8 cellular contexts compared by ENCODE assay signal in genomic region chr9:129610193-129610472, GRCh38. TPM values are rescaled to one million over a fixed set of nuclear protein-coding genes. Genes with fewer than 3 reads are reported as not detected.
DNase-seq lines count a peak whose midpoint lies in the region; ATAC-seq and TF ChIP-seq lines count a peak whose summit lies in the region.

No MANE protein-coding gene starts in this region.

- H3K27ac ChIP-seq in ascending aorta: peak overlapping the region; percentile 91 to 92
- peak overlapping the region; percentile 86 for H3K27ac ChIP-seq in temporal lobe (ENCODE audit: low read depth, low read length)

- ATAC-seq in HG02571 (IDR thresholded peaks at IDR 0.05; ENCODE audit: unreplicated experiment): no peak

- no peak overlapping the region for H3K27ac Mint-ChIP-seq in T-helper 2 cell treated with Interferon-gamma antibody and Interleukin-4, amounts not matched to agents 5 μg/mL and 100 μg/mL, for 36 hours

- no peak for DNase-seq in T-helper 2 cell treated with Interferon-gamma antibody and Interleukin-4, amounts not matched to agents 5 μg/mL and 100 μg/mL, for 36 hours (ENCODE audit: low spot score)
- no peak for DNase-seq in T-helper 2 cell
- no peak for DNase-seq in ascending aorta (ENCODE audit: low spot score in 2 of 2)
- DNase-seq in kidney epithelial cell (ENCODE audit: low read depth): no peak
- no peak for DNase-seq in NOMO-1 (lab: John Stamatoyannopoulos, UW; ENCODE audit: unreplicated experiment in 2 of 2)
- DNase-seq in activated CD4-positive, alpha-beta T cell treated with anti-CD3 and anti-CD28 coated beads, Interleukin-2, amount 50 U/mL, for 1 hour: no peak

- TF ChIP-seq CTCF in ascending aorta (IDR thresholded peaks at IDR 0.05) (no peak), kidney epithelial cell (IDR thresholded peaks at IDR 0.05; ENCODE audit: insufficient read depth, low read length, poor library complexity, severe bottlenecking) (no peak)

- H3K4me1 Mint-ChIP-seq in T-helper 2 cell treated with Interferon-gamma antibody and Interleukin-4, amounts not matched to agents 5 μg/mL and 100 μg/mL, for 36 hours (ENCODE audit: low read depth): peaks cover 25% of the 10 kb centered on the region

- no peaks in the 10 kb centered on the region for H3K27me3 Mint-ChIP-seq in T-helper 2 cell treated with Interferon-gamma antibody and Interleukin-4, amounts not matched to agents 5 μg/mL and 100 μg/mL, for 36 hours (ENCODE audit: low read depth)

- H3K36me3 ChIP-seq in ascending aorta: no peaks in the 10 kb centered on the region
- H3K36me3 ChIP-seq in kidney epithelial cell (ENCODE audit: control insufficient read depth, insufficient read depth, low read length): no peaks in the 10 kb centered on the region

- no peaks in the 10 kb centered on the region for H3K36me3 Mint-ChIP-seq in T-helper 2 cell treated with Interferon-gamma antibody and Interleukin-4, amounts not matched to agents 5 μg/mL and 100 μg/mL, for 36 hours (ENCODE audit: low read depth)

- intact Hi-C loops in ascending aorta (cut with DNase I): loop anchor here (1.0 to 5.0 kb wide), 5 partner anchors 278 to 479 kb away; no protein-coding TSS in a partner anchor

- peak overlapping the region; percentile 63 to 84 for H3K4me3 ChIP-seq in ascending aorta
- H3K4me3 ChIP-seq in kidney epithelial cell (ENCODE audit: low read depth, low read length): peak overlapping the region; percentile 47

- no peaks in the 10 kb centered on the region for H3K27me3 ChIP-seq in ascending aorta
- no peaks in the 10 kb centered on the region for H3K27me3 ChIP-seq in kidney epithelial cell (ENCODE audit: control insufficient read depth, insufficient read depth, low read length)

- peak overlapping the region; percentile 40 for H3K4me3 Mint-ChIP-seq in T-helper 2 cell treated with Interferon-gamma antibody and Interleukin-4, amounts not matched to agents 5 μg/mL and 100 μg/mL, for 36 hours

- no peaks in the 10 kb centered on the region for H3K9me3 ChIP-seq in ascending aorta

- H3K9me3 Mint-ChIP-seq in T-helper 2 cell treated with Interferon-gamma antibody and Interleukin-4, amounts not matched to agents 5 μg/mL and 100 μg/mL, for 36 hours: no peaks in the 10 kb centered on the region

- H3K4me1 ChIP-seq in ascending aorta: peaks cover 5 to 46% of the 10 kb centered on the region in 2 donors

RNA-seq across cellular contexts. Expression of gene C9orf50, which starts 10.8 kb away (rescaled TPM):
- total RNA-seq in ascending aorta (not detected), kidney epithelial cell (not detected in 2 replicates), temporal lobe (not detected)

RNA-seq across cellular contexts. Expression of gene NTMT1, which starts 15.8 kb away (rescaled TPM):
- total RNA-seq in ascending aorta (6.9 TPM), kidney epithelial cell (52.6 and 57.2 TPM in 2 replicates), temporal lobe (11.1 TPM)

RNA-seq across cellular contexts. Expression of gene ASB6, which starts 31.8 kb away (rescaled TPM):
- total RNA-seq in ascending aorta (29.7 TPM), kidney epithelial cell (27.0 and 32.0 TPM in 2 replicates), temporal lobe (12.5 TPM)

RNA-seq across cellular contexts. Expression of gene PRRX2, which starts 55.3 kb away (rescaled TPM):
- total RNA-seq in ascending aorta (112 TPM), kidney epithelial cell (0.27 TPM in 1 of 2 replicates, not detected in the other), temporal lobe (0.25 TPM)
